14 cellular contexts compared by ENCODE assay signal in the genomic region with DNA sequence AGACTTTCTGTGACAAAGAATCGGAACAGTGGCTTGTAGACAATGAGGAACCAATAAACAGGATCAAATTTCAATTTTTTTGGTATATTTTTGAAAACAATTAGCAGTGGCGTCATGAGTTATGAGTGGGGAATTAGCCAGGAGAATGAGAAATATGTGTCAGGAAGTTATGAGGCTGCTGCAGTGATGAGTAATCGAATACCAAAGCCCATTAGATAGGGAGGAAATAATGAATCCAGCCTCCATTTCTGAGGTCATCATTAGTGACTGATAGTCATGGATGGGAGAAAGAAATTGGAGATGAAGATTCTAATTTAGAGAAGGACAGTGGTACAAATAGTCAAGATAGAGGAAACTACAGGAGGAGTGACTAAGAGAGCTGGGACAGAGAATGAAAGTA.
DNase-seq lines count a peak whose midpoint lies in the region; TF ChIP-seq lines count a peak whose summit lies in the region.
"Had no signal": no experiment of that assay in that cellular context is flagged by ENCODE, and none has a peak within 500 bp of the region (broad histone marks: within the 10 kb centered on the region; RNA-seq: fewer than 3 reads in every experiment).

No MANE protein-coding gene starts in this region.

- POLR2A ChIA-PET in RWPE1 (lab: Yijun Ruan, JAX; ENCODE audit: low non-redundant PET) = no interaction called here

- TF ChIP-seq CTCF in RWPE1 (conservative IDR thresholded peaks at IDR 0.05; ENCODE audit: low read depth) = no peak

- H3K4me3 ChIP-seq in skeletal muscle cell (ENCODE audit: low read depth, low read length) = no peak overlapping the region
- H3K4me3 ChIP-seq: mucosa of descending colon, suprapubic skin had no signal

- no peak overlapping the region for H3K27ac ChIP-seq in RWPE1
- H3K27ac ChIP-seq: suprapubic skin had no signal

- DNase-seq in GM04503 (ENCODE audit: low read depth) (peak; percentile 49), RWPE1 (ENCODE audit: low spot score) (peak; percentile 67), fibroblast of gingiva (ENCODE audit: low read depth) (peak; percentile 1), skeletal muscle cell (ENCODE audit: low read depth) (peak; percentile 49), COLO668 (lab: John Stamatoyannopoulos, UW; ENCODE audit: unreplicated experiment) (no peak), SIG-M5 (lab: John Stamatoyannopoulos, UW) (no peak), HuH-7.5 (ENCODE audit: low spot score) (no peak)
- DNase-seq: activated naive CD8-positive, alpha-beta T cell treated with anti-CD3 and anti-CD28 coated beads, Interleukin-2, amount 10 ng/mL, durations not matched to agents 7 days and 5 days; DMS79; effector memory CD8-positive, alpha-beta T cell; mucosa of descending colon; NCI-H2227 treated with DMSO at 0.1 percent for 48 hours; RPMI8226 had no signal

- CTCF ChIA-PET in RWPE1 (lab: Yijun Ruan, JAX) = no interaction called here

Comparison
In these comparisons a context has a peak if more than half of its experiments do, and no peak if none do; other contexts are left out.
1. DNase-seq: peak in GM04503 (single experiment), RWPE1 (single experiment), fibroblast of gingiva (single experiment) and skeletal muscle cell (single experiment); none in COLO668 (single experiment), SIG-M5 (single experiment) and HuH-7.5 (single experiment).